In genomic region chr4:158778065-158778711, GRCh38 we compare ENCODE assay signal across 2 cellular contexts.
TF ChIP-seq lines count a peak whose summit lies in the region.

No MANE protein-coding gene starts in this region.

TF ChIP-seq in SK-N-SH treated with all-trans-retinoic acid at 6 μM for 48 hours, 23 proteins besides CTCF, POLR2A, EP300 and RAD21 (continued from another document):
- no peak for TF ChIP-seq CREB5 (CRISPR knock-in tag; IDR thresholded peaks at IDR 0.05; ENCODE audit: low read depth)
- TF ChIP-seq ZFP3 (CRISPR knock-in tag; IDR thresholded peaks at IDR 0.05), result no peak
- no peak for TF ChIP-seq BACH2 (CRISPR knock-in tag; IDR thresholded peaks at IDR 0.05; ENCODE audit: borderline replicate concordance)
TF ChIP-seq in SK-N-SH treated with all-trans-retinoic acid at 6 μM for 48 hours: peak in this region for 0.

TF ChIP-seq in GM23338, 12 proteins besides CTCF, POLR2A, EP300 and RAD21 (continued from another document):
- TF ChIP-seq ZNF462 (CRISPR knock-in tag; IDR thresholded peaks at IDR 0.05) (no peak), ZNF331 (CRISPR knock-in tag; IDR thresholded peaks at IDR 0.05; ENCODE audit: low read depth) (no peak), REST (IDR thresholded peaks at IDR 0.05; ENCODE audit: unreplicated experiment) (no peak), STAT1 (IDR thresholded peaks at IDR 0.05; ENCODE audit: unreplicated experiment) (no peak)
